ENCODE assay signal across 8 cellular contexts in the genomic region with DNA sequence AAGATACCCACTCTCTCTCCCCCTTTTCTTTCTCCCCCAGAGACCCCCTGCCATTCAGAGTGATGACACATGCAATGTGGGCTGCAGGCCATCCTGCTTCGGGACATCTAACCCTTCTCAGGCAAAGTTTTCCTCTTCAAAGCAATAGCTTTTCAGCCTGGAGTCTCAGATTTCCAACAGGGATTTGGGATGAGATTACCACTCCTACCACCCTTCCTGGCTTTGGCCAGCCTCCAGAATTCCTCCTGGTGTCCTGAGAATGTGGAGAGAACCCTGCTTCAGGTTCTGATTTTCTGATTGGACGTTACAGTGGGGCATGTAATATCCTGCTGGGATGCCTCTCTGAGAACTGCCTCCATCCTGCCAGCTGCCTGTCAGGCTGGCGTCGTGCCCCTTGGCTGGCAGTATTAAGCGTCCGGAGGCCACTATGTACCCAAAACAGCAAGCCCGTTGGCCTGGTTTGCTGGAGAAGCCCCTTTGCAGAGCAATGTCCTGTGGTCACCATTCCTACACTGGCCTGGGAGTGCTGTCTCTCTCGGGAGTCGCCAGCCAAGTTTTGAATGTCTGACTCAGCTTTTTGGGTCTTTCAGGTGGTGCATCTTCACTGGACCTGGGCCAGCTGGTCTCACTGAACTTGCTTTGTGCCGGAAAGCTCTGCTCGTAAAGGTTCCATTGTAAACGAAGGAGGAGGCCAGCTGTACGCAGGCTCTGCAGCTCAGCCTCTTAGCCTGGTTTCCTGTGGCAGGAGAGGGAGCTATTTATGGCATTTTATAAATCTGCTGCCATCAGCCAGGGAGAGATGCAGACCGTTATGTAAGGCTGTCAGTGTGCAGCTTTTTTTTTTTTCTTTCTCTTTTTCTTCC. TPM values are rescaled to one million over a fixed set of nuclear protein-coding genes. Genes with fewer than 3 reads are reported as not detected.
DNase-seq lines count a peak whose midpoint lies in the region; ATAC-seq, FAIRE-seq and TF ChIP-seq lines count a peak whose summit lies in the region.

No MANE protein-coding gene starts in this region.

- intact Hi-C loops in adrenal gland (cut with DNase I) = no loop called here
- intact Hi-C loops in left cardiac atrium (cut with DNase I) = no loop called here
- intact Hi-C loops in psoas muscle (cut with DNase I) = loop anchor here in 1 of 2 donors (5.0 kb wide), 1 partner anchor 50 kb away; no protein-coding TSS in a partner anchor

- peak; percentile 39; the same call in 1 of the 2 replicates for TF ChIP-seq POLR2A in H54 (IDR thresholded peaks at IDR 0.05; ENCODE audit: low read depth, low read length)
- TF ChIP-seq POLR2A in adrenal gland (IDR thresholded peaks at IDR 0.05) = peak in 1 of 2 donors; percentile 72

- H3K4me1 Mint-ChIP-seq in activated T-cell treated with anti-CD3 and anti-CD28 coated beads, Interleukin-2, amount 50 U/mL, for 72 hours (ENCODE audit: low read depth) = peaks cover 38% of the 10 kb centered on the region

- H3K4me1 ChIP-seq in adrenal gland (replicated peaks in 1 of 2) = peaks cover 30 to 56% of the 10 kb centered on the region in 2 donors
- peaks cover 77% of the 10 kb centered on the region for H3K4me1 ChIP-seq in psoas muscle

- H3K4me3 ChIP-seq in adrenal gland (peak overlapping the region in 1 of 4 donors; percentile 17), psoas muscle (peak overlapping the region; percentile 59)

- H3K27ac ChIP-seq in adrenal gland (peak overlapping the region; percentile 6 to 92 (median 89)), psoas muscle (peak overlapping the region; percentile 95)

- WGBS in adrenal gland, 4 donors = 2 to 6% (median 3%) methylated on average over 7 to 14 of the region's 14 CpGs
- WGBS in psoas muscle, 3 donors = 1 to 3% (median 2%) methylated on average over 14 of the region's 14 CpGs

- ATAC-seq in left cardiac atrium (peak; percentile 75 to 85), psoas muscle (peak; percentile 80 to 88 (median 85))
- no peak for ATAC-seq in activated T-cell treated with anti-CD3 and anti-CD28 coated beads, Interleukin-2, amount 50 U/mL, for 72 hours (replicated peaks in 1 of 2)

- H3K36me3 ChIP-seq in adrenal gland (replicated peaks in 1 of 2) (no peaks in the 10 kb centered on the region), psoas muscle (ENCODE audit: insufficient read depth in 1 of 2, low read depth in 1 of 2) (no peaks in the 10 kb centered on the region)

- peak overlapping the region in 1 of 2 donors; percentile 10 for H3K4me3 Mint-ChIP-seq in activated T-cell treated with anti-CD3 and anti-CD28 coated beads, Interleukin-2, amount 50 U/mL, for 72 hours

- DNase-seq in COR-L47 (lab: John Stamatoyannopoulos, UW) = peak; percentile 41
- DNase-seq in H54 (ENCODE audit: insufficient read length, low spot score) = peak; percentile 64
- peak; percentile 9 for DNase-seq in NCI-H2107 (lab: John Stamatoyannopoulos, UW)
- DNase-seq in adrenal gland = peak; percentile 79 to 95 (median 87)
- peak; percentile 71 for DNase-seq in left cardiac atrium
- DNase-seq in psoas muscle = peak; percentile 74 to 87
- DNase-seq in effector CD8-positive, alpha-beta T cell (lab: John Stamatoyannopoulos, UW) = no peak
- no peak for DNase-seq in activated T-cell treated with anti-CD3 and anti-CD28 coated beads, Interleukin-2, amount 50 U/mL, for 72 hours

- no peak overlapping the region for H3K27ac Mint-ChIP-seq in activated T-cell treated with anti-CD3 and anti-CD28 coated beads, Interleukin-2, amount 50 U/mL, for 72 hours

- FAIRE-seq in H54 (lab: Jason Lieb, UNC) = peak; percentile 86

- H3K27me3 ChIP-seq in adrenal gland (no peaks in the 10 kb centered on the region), psoas muscle (ENCODE audit: insufficient read depth in 3 of 3, low read length in 2 of 3) (no peaks in the 10 kb centered on the region)

- H3K36me3 Mint-ChIP-seq in activated T-cell treated with anti-CD3 and anti-CD28 coated beads, Interleukin-2, amount 50 U/mL, for 72 hours (ENCODE audit: insufficient read depth in 2 of 2) = peaks cover 2 to 3% of the 10 kb centered on the region in 2 donors

- H3K9me3 ChIP-seq in adrenal gland (replicated peaks in 1 of 3) (no peaks in the 10 kb centered on the region), psoas muscle (no peaks in the 10 kb centered on the region)

- H3K9me3 Mint-ChIP-seq in activated T-cell treated with anti-CD3 and anti-CD28 coated beads, Interleukin-2, amount 50 U/mL, for 72 hours = peaks cover 2 to 3% of the 10 kb centered on the region in 2 donors

- no peaks in the 10 kb centered on the region for H3K27me3 Mint-ChIP-seq in activated T-cell treated with anti-CD3 and anti-CD28 coated beads, Interleukin-2, amount 50 U/mL, for 72 hours (ENCODE audit: low read depth)

- TF ChIP-seq CTCF in adrenal gland (IDR thresholded peaks at IDR 0.05) = no peak
- no peak for TF ChIP-seq CTCF in psoas muscle (IDR thresholded peaks at IDR 0.05)

RNA-seq across cellular contexts. Expression of a gene that starts 19.2 kb away (rescaled TPM):
- total RNA-seq in adrenal gland = 10 to 100 TPM; 24.6 to 38.1 (median 28.8) TPM
- 10 to 100 TPM; 13.1 to 20.1 (median 18.7) TPM for polyA plus RNA-seq in adrenal gland
- 100 to 1,000 TPM; 197 to 211 TPM for total RNA-seq in left cardiac atrium
- 100 to 1,000 TPM in 3 of 4 donors, 10 to 100 TPM in 1; 94.8 to 128 (median 120) TPM for total RNA-seq in psoas muscle
- 10 to 100 TPM; 30.8 to 68.2 (median 45.2) TPM for polyA plus RNA-seq in psoas muscle
- total RNA-seq in activated T-cell treated with anti-CD3 and anti-CD28 coated beads, Interleukin-2, amount 50 U/mL, for 72 hours = 10 to 100 TPM; 17.8 to 19.6 TPM

Comparison
In these comparisons a context has a peak if more than half of its experiments do, and no peak if none do; other contexts are left out.
1. DNase-seq: peak in COR-L47 (single experiment), H54 (single experiment), NCI-H2107 (single experiment), adrenal gland (7 of 7), left cardiac atrium (single experiment) and psoas muscle (2 of 2); none in effector CD8-positive, alpha-beta T cell (single experiment) and activated T-cell treated with anti-CD3 and anti-CD28 coated beads, Interleukin-2, amount 50 U/mL, for 72 hours (0 of 2).
2. ATAC-seq: peak in left cardiac atrium (2 of 2) and psoas muscle (4 of 4); none in activated T-cell treated with anti-CD3 and anti-CD28 coated beads, Interleukin-2, amount 50 U/mL, for 72 hours (0 of 2).